21 cellular contexts compared by ENCODE assay signal in genomic region chr6:89657445-89658158, GRCh38.
"Had no signal": no experiment of that assay in that cellular context is flagged by ENCODE, and none has a peak within 500 bp of the region (broad histone marks: within the 10 kb centered on the region; RNA-seq: fewer than 3 reads in every experiment).

No MANE protein-coding gene starts in this region.

- H3K4me3 Mint-ChIP-seq: activated CD4-positive, alpha-beta memory T cell treated with anti-CD3 and anti-CD28 coated beads for 36 hours; activated naive CD4-positive, alpha-beta T cell treated with anti-CD3 and anti-CD28 coated beads, Interleukin-2, amount 10 ng/mL, durations not matched to agents 7 days and 5 days; activated T-cell treated with anti-CD3 and anti-CD28 coated beads, Interleukin-2, amount 50 U/mL, for 72 hours; naive thymus-derived CD4-positive, alpha-beta T cell; neural crest cell; stimulated activated naive B cell treated with anti-CD40 and anti-IgM and Interleukin-4, amounts not matched to agents 10 μg/mL and 1 μg/mL and 100 μg/mL, for 72 hours had no signal

- H3K9me3 ChIP-seq: body of pancreas, left lung, testis, upper lobe of left lung had no signal

- H3K27me3 ChIP-seq: body of pancreas, left lung, testis, upper lobe of left lung had no signal

- H3K27ac Mint-ChIP-seq: activated CD4-positive, alpha-beta memory T cell treated with anti-CD3 and anti-CD28 coated beads for 36 hours; activated naive CD4-positive, alpha-beta T cell treated with anti-CD3 and anti-CD28 coated beads, Interleukin-2, amount 10 ng/mL, durations not matched to agents 7 days and 5 days; activated T-cell treated with anti-CD3 and anti-CD28 coated beads, Interleukin-2, amount 50 U/mL, for 72 hours had no signal

- H3K4me3 ChIP-seq: body of pancreas, left lung, lung, testis, upper lobe of left lung had no signal

- H3K9me3 Mint-ChIP-seq: activated CD4-positive, alpha-beta memory T cell treated with anti-CD3 and anti-CD28 coated beads for 36 hours; activated naive CD4-positive, alpha-beta T cell treated with anti-CD3 and anti-CD28 coated beads, Interleukin-2, amount 10 ng/mL, durations not matched to agents 7 days and 5 days; activated T-cell treated with anti-CD3 and anti-CD28 coated beads, Interleukin-2, amount 50 U/mL, for 72 hours; naive thymus-derived CD4-positive, alpha-beta T cell; neural crest cell; stimulated activated naive B cell treated with anti-CD40 and anti-IgM and Interleukin-4, amounts not matched to agents 10 μg/mL and 1 μg/mL and 100 μg/mL, for 72 hours had no signal

- DNase-seq: activated CD4-positive, alpha-beta memory T cell treated with anti-CD3 and anti-CD28 coated beads for 36 hours; activated CD4-positive, alpha-beta T cell treated with anti-CD3 and anti-CD28 coated beads for 48 hours; activated effector memory CD4-positive, alpha-beta T cell treated with Interleukin-2 at 50 U/mL for 16 hours; activated naive CD4-positive, alpha-beta T cell treated with anti-CD3 and anti-CD28 coated beads, Interleukin-2, amount 10 ng/mL, durations not matched to agents 7 days and 5 days; activated T-cell treated with anti-CD3 and anti-CD28 coated beads, Interleukin-2, amount 50 U/mL, for 72 hours; anterior cingulate cortex; body of pancreas; dermis blood vessel endothelial cell; effector memory CD4-positive, alpha-beta T cell; left lung; naive thymus-derived CD4-positive, alpha-beta T cell; posterior cingulate gyrus; stimulated activated CD4-positive, alpha-beta T cell treated with anti-CD3 and anti-CD28 coated beads, Interleukin-2, amount 100 ng/mL, for 48 hours; stimulated activated CD8-positive, alpha-beta memory T cell treated with anti-CD3 and anti-CD28 coated beads, Interleukin-4, amount 100 ng/mL, for 48 hours; stimulated activated naive B cell treated with anti-CD40 and anti-IgM and Interleukin-4, amounts not matched to agents 10 μg/mL and 1 μg/mL and 100 μg/mL, for 72 hours; T1000; testis; upper lobe of left lung had no signal

- ATAC-seq: activated T-cell treated with anti-CD3 and anti-CD28 coated beads, Interleukin-2, amount 50 U/mL, for 72 hours; body of pancreas; left lung; naive thymus-derived CD4-positive, alpha-beta T cell; sciatic nerve; stimulated activated naive B cell treated with anti-CD40 and anti-IgM and Interleukin-4, amounts not matched to agents 10 μg/mL and 1 μg/mL and 100 μg/mL, for 72 hours had no signal

- H3K4me1 Mint-ChIP-seq: activated naive CD4-positive, alpha-beta T cell treated with anti-CD3 and anti-CD28 coated beads, Interleukin-2, amount 10 ng/mL, durations not matched to agents 7 days and 5 days; neural crest cell; stimulated activated naive B cell treated with anti-CD40 and anti-IgM and Interleukin-4, amounts not matched to agents 10 μg/mL and 1 μg/mL and 100 μg/mL, for 72 hours had no signal

- H3K27ac ChIP-seq: body of pancreas, left lung, testis, upper lobe of left lung had no signal

- H3K27me3 Mint-ChIP-seq: activated CD4-positive, alpha-beta memory T cell treated with anti-CD3 and anti-CD28 coated beads for 36 hours; activated naive CD4-positive, alpha-beta T cell treated with anti-CD3 and anti-CD28 coated beads, Interleukin-2, amount 10 ng/mL, durations not matched to agents 7 days and 5 days; naive thymus-derived CD4-positive, alpha-beta T cell; stimulated activated naive B cell treated with anti-CD40 and anti-IgM and Interleukin-4, amounts not matched to agents 10 μg/mL and 1 μg/mL and 100 μg/mL, for 72 hours had no signal

- H3K4me1 ChIP-seq: body of pancreas, left lung, testis, upper lobe of left lung had no signal
